28 cellular contexts compared by ENCODE assay signal in genomic region chr19:10207026-10207425, GRCh38. TPM values are rescaled to one million over a fixed set of nuclear protein-coding genes. Genes with fewer than 3 reads are reported as not detected.
DNase-seq lines count a peak whose midpoint lies in the region; ATAC-seq, FAIRE-seq and TF ChIP-seq lines count a peak whose summit lies in the region.
"Had no signal": no experiment of that assay in that cellular context is flagged by ENCODE, and none has a peak within 500 bp of the region (broad histone marks: within the 10 kb centered on the region; RNA-seq: fewer than 3 reads in every experiment).

No MANE protein-coding gene starts in this region.

- POLR2A ChIA-PET in Caco-2 (lab: Charles Lee), result no interaction called here

- H3K36me3 ChIP-seq in ACC112 (ENCODE audit: insufficient read depth, low read length) (no peaks in the 10 kb centered on the region), Caco-2 (ENCODE audit: control insufficient read depth, insufficient read depth, low read length) (no peaks in the 10 kb centered on the region), mucosa of descending colon (ENCODE audit: low read depth) (no peaks in the 10 kb centered on the region)
- H3K36me3 ChIP-seq: gastroesophageal sphincter, uterus had no signal

- peaks cover 7% of the 10 kb centered on the region for H3K4me1 Mint-ChIP-seq in Caco-2 (ENCODE audit: low read depth, unreplicated experiment)
- H3K4me1 Mint-ChIP-seq in brain, result no peaks in the 10 kb centered on the region
- H3K4me1 Mint-ChIP-seq: activated CD4-positive, alpha-beta memory T cell treated with anti-CD3 and anti-CD28 coated beads, Interleukin-2, amount 10 ng/mL, durations not matched to agents 7 days and 5 days; neural crest cell had no signal

- H3K27ac ChIP-seq in ACC112 (ENCODE audit: low read depth, low read length) (peak overlapping the region; percentile 42; the same call in 1 of the 2 replicates), dorsolateral prefrontal cortex (no peak overlapping the region)
- H3K27ac ChIP-seq: C4-2B, gastroesophageal sphincter, hepatocyte, RWPE1, testis, uterus had no signal

- H2AFZ ChIP-seq in ACC112 (ENCODE audit: low read length, unreplicated experiment), result no peak overlapping the region
- H2AFZ ChIP-seq: hepatocyte had no signal

- H3K27me3 Mint-ChIP-seq in Caco-2 (ENCODE audit: insufficient read depth, unreplicated experiment) (no peaks in the 10 kb centered on the region), brain (peaks cover 6% of the 10 kb centered on the region)
- H3K27me3 Mint-ChIP-seq: activated CD4-positive, alpha-beta memory T cell treated with anti-CD3 and anti-CD28 coated beads, Interleukin-2, amount 10 ng/mL, durations not matched to agents 7 days and 5 days had no signal

- H3K9me3 ChIP-seq in Caco-2 (peaks cover 5% of the 10 kb centered on the region; the same call in 1 of the 2 replicates), mucosa of descending colon (peaks cover 4% of the 10 kb centered on the region)
- H3K9me3 ChIP-seq: testis, uterus had no signal

- no peak overlapping the region for H3K4me3 Mint-ChIP-seq in Caco-2 (ENCODE audit: unreplicated experiment)
- no peak overlapping the region for H3K4me3 Mint-ChIP-seq in brain
- H3K4me3 Mint-ChIP-seq: activated CD4-positive, alpha-beta memory T cell treated with anti-CD3 and anti-CD28 coated beads, Interleukin-2, amount 10 ng/mL, durations not matched to agents 7 days and 5 days; neural crest cell; T-helper 1 cell treated with Interleukin-12 subunit alpha and Interleukin-12 subunit beta and Interleukin-4 antibody, amounts not matched to agents 30 μg/mL and 1 μg/mL, for 36 hours had no signal

- CTCF ChIA-PET in Caco-2 (lab: Charles Lee), result no interaction called here

- H3K27me3 ChIP-seq in ACC112 (ENCODE audit: insufficient read depth, low read length) (no peaks in the 10 kb centered on the region), Caco-2 (replicated peaks; ENCODE audit: control insufficient read depth, insufficient read depth, low read length) (no peaks in the 10 kb centered on the region), dorsolateral prefrontal cortex (no peaks in the 10 kb centered on the region)
- H3K27me3 ChIP-seq: gastroesophageal sphincter, hepatocyte, testis, uterus had no signal

- peak overlapping the region; percentile 43 for H3K27ac Mint-ChIP-seq in Caco-2 (ENCODE audit: unreplicated experiment)
- peak overlapping the region in 3 of 5 experiments; percentile 33 to 61 (median 57) for H3K27ac Mint-ChIP-seq in brain
- H3K27ac Mint-ChIP-seq: activated CD4-positive, alpha-beta memory T cell treated with anti-CD3 and anti-CD28 coated beads, Interleukin-2, amount 10 ng/mL, durations not matched to agents 7 days and 5 days; T-helper 1 cell treated with Interleukin-12 subunit alpha and Interleukin-12 subunit beta and Interleukin-4 antibody, amounts not matched to agents 30 μg/mL and 1 μg/mL, for 36 hours had no signal

- H3K4me1 ChIP-seq in ACC112 (ENCODE audit: control insufficient read depth, insufficient read depth, low read length, unreplicated experiment) (peaks cover 15% of the 10 kb centered on the region), Caco-2 (0 out of 2 replicates have a peak, but pooled peaks cover 3% of the 10 kb centered on the region), mucosa of descending colon (ENCODE audit: low read depth) (no peaks in the 10 kb centered on the region)
- H3K4me1 ChIP-seq: gastroesophageal sphincter, testis, uterus had no signal

- no peak for FAIRE-seq in HTR-8/SVneo (lab: Jason Lieb, UNC)
- FAIRE-seq: H54, TTC549 had no signal

- DNase-seq in Caco-2, result no peak
- DNase-seq in M059J (ENCODE audit: low read depth), result peak; percentile 70
- no peak for DNase-seq in dorsolateral prefrontal cortex
- DNase-seq in mucosa of descending colon, result no peak
- no peak for DNase-seq in HTR-8/SVneo (ENCODE audit: insufficient read length, low spot score)
- DNase-seq: activated CD4-positive, alpha-beta memory T cell treated with anti-CD3 and anti-CD28 coated beads, Interleukin-2, amount 10 ng/mL, durations not matched to agents 7 days and 5 days; activated CD8-positive, alpha-beta memory T cell treated with anti-CD3 and anti-CD28 coated beads, Interleukin-2, amount 50 U/mL, for 48 hours; activated naive CD4-positive, alpha-beta T cell treated with anti-CD3 and anti-CD28 coated beads, Interleukin-2, amount 50 U/mL, for 16 hours; aorta; central memory CD4-positive, alpha-beta T cell; NCI-H1092 treated with DMSO at 0.1 percent for 48 hours; NCI-H187; NCI-H526 treated with DMSO at 0.1 percent for 48 hours; stimulated activated naive CD8-positive, alpha-beta T cell treated with anti-CD3 and anti-CD28 coated beads, Interleukin-15, Interleukin-2, amounts not matched to agents 100 U/mL and 50 U/mL, for 24 hours; testis; uterus had no signal

- ATAC-seq in mucosa of descending colon, result no peak
- ATAC-seq in HG03457 (IDR thresholded peaks at IDR 0.05; ENCODE audit: unreplicated experiment), result no peak
- ATAC-seq: activated CD4-positive, CD25-positive, alpha-beta regulatory T cell treated with anti-CD3 and anti-CD28 coated beads, Interleukin-2, amount 50 U/mL, for 24 hours; gastroesophageal sphincter had no signal

- no peak overlapping the region for H3K4me3 ChIP-seq in ACC112 (ENCODE audit: low read depth, low read length)
- no peak overlapping the region for H3K4me3 ChIP-seq in Caco-2 (ENCODE audit: low read depth, low read length)
- H3K4me3 ChIP-seq in dorsolateral prefrontal cortex, result no peak overlapping the region
- H3K4me3 ChIP-seq in mucosa of descending colon, result no peak overlapping the region
- H3K4me3 ChIP-seq: gastroesophageal sphincter, hepatocyte, testis, uterus had no signal

- BruUV-seq in Caco-2 (replicated peaks; lab: Mats Ljungman, UMichigan), result no TSS peak

- H3K9me3 Mint-ChIP-seq in Caco-2 (ENCODE audit: unreplicated experiment) (peaks cover 11% of the 10 kb centered on the region), brain (peaks cover 0 to 3% (median 0%) of the 10 kb centered on the region in 5 experiments)
- H3K9me3 Mint-ChIP-seq: neural crest cell had no signal

- intact Hi-C loops in Caco-2 (cut with micrococcal nuclease; ENCODE audit: unreplicated experiment) (no loop called here), dorsolateral prefrontal cortex (cut with DNase I) (no loop called here), mucosa of descending colon (cut with DNase I, micrococcal nuclease) (no loop called here)

- H3K79me2 ChIP-seq in ACC112 (ENCODE audit: control insufficient read depth, insufficient read depth, low read length, unreplicated experiment), result no peaks in the 10 kb centered on the region
- H3K79me2 ChIP-seq: hepatocyte had no signal

- H3K36me3 Mint-ChIP-seq in Caco-2 (ENCODE audit: insufficient read depth, unreplicated experiment) (no peaks in the 10 kb centered on the region), brain (no peaks in the 10 kb centered on the region)

- no peak for TF ChIP-seq CTCF in Caco-2 (IDR thresholded peaks at IDR 0.05; ENCODE audit: insufficient read depth in 1 of 2, low read depth in 1 of 2, low read length in 1 of 2, severe bottlenecking in 1 of 2, unreplicated experiment in 1 of 2)
- TF ChIP-seq CTCF in brain (conservative IDR thresholded peaks at IDR 0.05), result no peak
- no peak for TF ChIP-seq CTCF in dorsolateral prefrontal cortex (IDR thresholded peaks at IDR 0.05 in 54 of 56, conservative IDR thresholded peaks at IDR 0.05 in 2 of 56; ENCODE audit: low read depth in 1 of 56, partially characterized antibody in 56 of 56)
- TF ChIP-seq CTCF in mucosa of descending colon (IDR thresholded peaks at IDR 0.05), result no peak

RNA-seq across cellular contexts. Expression of gene DNMT1, which starts 12.3 kb away (rescaled TPM):
- total RNA-seq in Caco-2 (2022) (144 and 171 TPM in 2 replicates), dorsolateral prefrontal cortex (100 to 1,000 TPM in 1 of 120 experiments, 10 to 100 TPM in 119; 44.4 to 105 (median 67.2) TPM), mucosa of descending colon (10 to 100 TPM; 41.1 to 55.6 (median 55.6) TPM)
- 199 and 263 TPM in 2 replicates for total RNA-seq in M059J (2014; rRNA removed; shearing (Covaris generic))
- polyA plus RNA-seq in brain (ENCODE audit: insufficient read depth, low read depth, low replicate concordance), result 126 TPM

RNA-seq across cellular contexts. Expression of gene S1PR2, which starts 24.1 kb away (rescaled TPM):
- total RNA-seq in Caco-2 (2022), result 6.2 and 7.2 TPM in 2 replicates
- total RNA-seq in M059J (2014; rRNA removed; shearing (Covaris generic)), result 7.1 and 8.3 TPM in 2 replicates
- 5.0 TPM for polyA plus RNA-seq in brain (ENCODE audit: insufficient read depth, low read depth, low replicate concordance)
- total RNA-seq in dorsolateral prefrontal cortex, result 1 to 10 TPM; 1.1 to 4.4 (median 2.1) TPM
- 1 to 10 TPM; 1.2 to 8.4 (median 6.5) TPM for total RNA-seq in mucosa of descending colon

RNA-seq across cellular contexts. Expression of gene MRPL4, which starts 45.0 kb away (rescaled TPM):
- total RNA-seq in Caco-2 (2022) (85.9 and 87.4 TPM in 2 replicates), dorsolateral prefrontal cortex (10 to 100 TPM; 35.7 to 68.1 (median 53.5) TPM), mucosa of descending colon (10 to 100 TPM; 47.5 to 65.5 (median 49.6) TPM)
- 53.8 and 96.4 TPM in 2 replicates for total RNA-seq in M059J (2014; rRNA removed; shearing (Covaris generic))
- polyA plus RNA-seq in brain (ENCODE audit: insufficient read depth, low read depth, low replicate concordance), result 57.8 TPM
